8 cellular contexts compared by ENCODE assay signal in genomic region chr12:2682301-2683282, GRCh38.
DNase-seq lines count a peak whose midpoint lies in the region; ATAC-seq and TF ChIP-seq lines count a peak whose summit lies in the region.

No MANE protein-coding gene starts in this region.

- ATAC-seq in HG03108 (IDR thresholded peaks at IDR 0.05; ENCODE audit: unreplicated experiment) = no peak
- no peak for ATAC-seq in GM19455 (IDR thresholded peaks at IDR 0.05; ENCODE audit: unreplicated experiment)

- peak; percentile 40 for DNase-seq in NCI-H1092 treated with DMSO at 0.1 percent for 48 hours (lab: John Stamatoyannopoulos, UW)
- DNase-seq in NCI-H1092 (lab: John Stamatoyannopoulos, UW) = no peak
- peak; percentile 48 for DNase-seq in LHCN-M2 (ENCODE audit: low read depth)
- peak; percentile 58 for DNase-seq in choroid plexus epithelial cell (ENCODE audit: low read depth)
- peak; percentile 5 for DNase-seq in medulla oblongata (ENCODE audit: extremely low spot score)

- peaks cover 4% of the 10 kb centered on the region for H3K4me1 Mint-ChIP-seq in T-helper 1 cell treated with Interleukin-12 subunit alpha and Interleukin-12 subunit beta and Interleukin-4 antibody, amounts not matched to agents 30 μg/mL and 1 μg/mL, for 36 hours (ENCODE audit: low read depth)

- peaks cover 2% of the 10 kb centered on the region for H3K36me3 Mint-ChIP-seq in T-helper 1 cell treated with Interleukin-12 subunit alpha and Interleukin-12 subunit beta and Interleukin-4 antibody, amounts not matched to agents 30 μg/mL and 1 μg/mL, for 36 hours (ENCODE audit: low read depth)

- H3K27ac Mint-ChIP-seq in T-helper 1 cell treated with Interleukin-12 subunit alpha and Interleukin-12 subunit beta and Interleukin-4 antibody, amounts not matched to agents 30 μg/mL and 1 μg/mL, for 36 hours = peak overlapping the region; percentile 72

- H3K27me3 Mint-ChIP-seq in T-helper 1 cell treated with Interleukin-12 subunit alpha and Interleukin-12 subunit beta and Interleukin-4 antibody, amounts not matched to agents 30 μg/mL and 1 μg/mL, for 36 hours (ENCODE audit: low read depth) = no peaks in the 10 kb centered on the region

- peaks cover 4% of the 10 kb centered on the region for H3K9me3 Mint-ChIP-seq in T-helper 1 cell treated with Interleukin-12 subunit alpha and Interleukin-12 subunit beta and Interleukin-4 antibody, amounts not matched to agents 30 μg/mL and 1 μg/mL, for 36 hours

- peak; percentile 70 for TF ChIP-seq CTCF in choroid plexus epithelial cell (conservative IDR thresholded peaks at IDR 0.05; ENCODE audit: low read depth, low read length)

- H3K4me3 Mint-ChIP-seq in T-helper 1 cell treated with Interleukin-12 subunit alpha and Interleukin-12 subunit beta and Interleukin-4 antibody, amounts not matched to agents 30 μg/mL and 1 μg/mL, for 36 hours = no peak overlapping the region

- no peak overlapping the region for H3K4me3 ChIP-seq in choroid plexus epithelial cell (ENCODE audit: low read depth, low read length)
